ENCODE assay signal across 2 cellular contexts in the genomic region with DNA sequence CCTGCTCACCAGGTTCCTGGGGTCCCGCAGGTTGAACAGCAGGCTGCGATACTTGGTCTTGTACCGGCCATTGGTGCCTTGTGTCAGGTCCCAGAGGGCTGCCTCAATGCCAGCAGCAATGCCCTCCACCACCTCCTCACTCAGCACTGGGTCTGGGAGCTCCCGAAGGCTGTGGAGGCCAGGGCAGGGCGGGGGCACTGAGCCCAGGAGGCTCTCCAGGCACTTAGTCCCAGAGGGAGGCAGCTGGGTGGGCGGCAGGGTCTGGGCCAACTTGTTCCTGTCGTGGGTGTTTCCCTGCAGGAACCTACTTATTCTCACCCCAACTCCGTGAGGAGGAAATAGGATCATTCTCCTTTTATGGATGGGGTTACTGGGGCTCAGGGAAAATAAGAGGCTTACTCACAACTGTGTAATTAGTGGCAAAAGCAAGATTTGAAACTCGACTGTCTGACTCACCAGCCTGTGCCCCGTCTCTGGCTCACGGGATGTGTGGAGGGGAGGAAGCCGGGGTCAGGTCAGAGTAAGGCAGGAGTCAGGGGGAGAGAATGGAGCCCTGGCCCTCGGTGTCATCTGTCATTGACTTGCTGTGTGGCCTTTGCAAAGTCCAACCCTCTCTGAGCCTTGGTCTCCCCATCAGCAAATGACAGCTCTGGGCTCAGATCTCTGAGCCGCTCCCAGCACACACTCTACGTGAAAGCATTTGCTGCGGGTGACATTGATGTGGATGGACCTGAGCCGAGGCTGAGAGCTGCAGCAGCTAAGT.
A peak's percentile ranks its signal among the peaks of the same experiment; 100 is the strongest.
TF ChIP-seq lines count a peak whose summit lies in the region.

No MANE protein-coding gene starts in this region.

TF ChIP-seq in A549, 52 proteins besides CTCF, POLR2A, EP300 and RAD21:
- TF ChIP-seq TFCP2L1 (CRISPR knock-in tag; IDR thresholded peaks at IDR 0.05): no peak
- peak; percentile 54 for TF ChIP-seq ZFP36 (IDR thresholded peaks at IDR 0.05; ENCODE audit: borderline replicate concordance, partially characterized antibody)

TF ChIP-seq in GM23338, 12 proteins besides CTCF, POLR2A, EP300 and RAD21:
- TF ChIP-seq, protein P1, sequence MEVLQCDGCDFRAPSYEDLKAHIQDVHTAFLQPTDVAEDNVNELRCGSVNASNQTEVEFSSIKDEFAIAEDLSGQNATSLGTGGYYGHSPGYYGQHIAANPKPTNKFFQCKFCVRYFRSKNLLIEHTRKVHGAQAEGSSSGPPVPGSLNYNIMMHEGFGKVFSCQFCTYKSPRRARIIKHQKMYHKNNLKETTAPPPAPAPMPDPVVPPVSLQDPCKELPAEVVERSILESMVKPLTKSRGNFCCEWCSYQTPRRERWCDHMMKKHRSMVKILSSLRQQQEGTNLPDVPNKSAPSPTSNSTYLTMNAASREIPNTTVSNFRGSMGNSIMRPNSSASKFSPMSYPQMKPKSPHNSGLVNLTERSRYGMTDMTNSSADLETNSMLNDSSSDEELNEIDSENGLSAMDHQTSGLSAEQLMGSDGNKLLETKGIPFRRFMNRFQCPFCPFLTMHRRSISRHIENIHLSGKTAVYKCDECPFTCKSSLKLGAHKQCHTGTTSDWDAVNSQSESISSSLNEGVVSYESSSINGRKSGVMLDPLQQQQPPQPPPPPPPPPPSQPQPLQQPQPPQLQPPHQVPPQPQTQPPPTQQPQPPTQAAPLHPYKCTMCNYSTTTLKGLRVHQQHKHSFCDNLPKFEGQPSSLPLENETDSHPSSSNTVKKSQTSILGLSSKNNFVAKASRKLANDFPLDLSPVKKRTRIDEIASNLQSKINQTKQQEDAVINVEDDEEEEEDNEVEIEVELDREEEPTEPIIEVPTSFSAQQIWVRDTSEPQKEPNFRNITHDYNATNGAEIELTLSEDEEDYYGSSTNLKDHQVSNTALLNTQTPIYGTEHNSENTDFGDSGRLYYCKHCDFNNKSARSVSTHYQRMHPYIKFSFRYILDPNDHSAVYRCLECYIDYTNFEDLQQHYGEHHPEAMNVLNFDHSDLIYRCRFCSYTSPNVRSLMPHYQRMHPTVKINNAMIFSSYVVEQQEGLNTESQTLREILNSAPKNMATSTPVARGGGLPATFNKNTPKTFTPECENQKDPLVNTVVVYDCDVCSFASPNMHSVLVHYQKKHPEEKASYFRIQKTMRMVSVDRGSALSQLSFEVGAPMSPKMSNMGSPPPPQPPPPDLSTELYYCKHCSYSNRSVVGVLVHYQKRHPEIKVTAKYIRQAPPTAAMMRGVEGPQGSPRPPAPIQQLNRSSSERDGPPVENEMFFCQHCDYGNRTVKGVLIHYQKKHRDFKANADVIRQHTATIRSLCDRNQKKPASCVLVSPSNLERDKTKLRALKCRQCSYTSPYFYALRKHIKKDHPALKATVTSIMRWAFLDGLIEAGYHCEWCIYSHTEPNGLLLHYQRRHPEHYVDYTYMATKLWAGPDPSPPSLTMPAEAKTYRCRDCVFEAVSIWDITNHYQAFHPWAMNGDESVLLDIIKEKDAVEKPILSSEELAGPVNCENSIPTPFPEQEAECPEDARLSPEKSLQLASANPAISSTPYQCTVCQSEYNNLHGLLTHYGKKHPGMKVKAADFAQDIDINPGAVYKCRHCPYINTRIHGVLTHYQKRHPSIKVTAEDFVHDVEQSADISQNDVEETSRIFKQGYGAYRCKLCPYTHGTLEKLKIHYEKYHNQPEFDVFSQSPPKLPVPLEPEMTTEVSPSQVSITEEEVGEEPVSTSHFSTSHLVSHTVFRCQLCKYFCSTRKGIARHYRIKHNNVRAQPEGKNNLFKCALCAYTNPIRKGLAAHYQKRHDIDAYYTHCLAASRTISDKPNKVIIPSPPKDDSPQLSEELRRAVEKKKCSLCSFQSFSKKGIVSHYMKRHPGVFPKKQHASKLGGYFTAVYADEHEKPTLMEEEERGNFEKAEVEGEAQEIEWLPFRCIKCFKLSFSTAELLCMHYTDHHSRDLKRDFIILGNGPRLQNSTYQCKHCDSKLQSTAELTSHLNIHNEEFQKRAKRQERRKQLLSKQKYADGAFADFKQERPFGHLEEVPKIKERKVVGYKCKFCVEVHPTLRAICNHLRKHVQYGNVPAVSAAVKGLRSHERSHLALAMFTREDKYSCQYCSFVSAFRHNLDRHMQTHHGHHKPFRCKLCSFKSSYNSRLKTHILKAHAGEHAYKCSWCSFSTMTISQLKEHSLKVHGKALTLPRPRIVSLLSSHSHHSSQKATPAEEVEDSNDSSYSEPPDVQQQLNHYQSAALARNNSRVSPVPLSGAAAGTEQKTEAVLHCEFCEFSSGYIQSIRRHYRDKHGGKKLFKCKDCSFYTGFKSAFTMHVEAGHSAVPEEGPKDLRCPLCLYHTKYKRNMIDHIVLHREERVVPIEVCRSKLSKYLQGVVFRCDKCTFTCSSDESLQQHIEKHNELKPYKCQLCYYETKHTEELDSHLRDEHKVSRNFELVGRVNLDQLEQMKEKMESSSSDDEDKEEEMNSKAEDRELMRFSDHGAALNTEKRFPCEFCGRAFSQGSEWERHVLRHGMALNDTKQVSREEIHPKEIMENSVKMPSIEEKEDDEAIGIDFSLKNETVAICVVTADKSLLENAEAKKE (CRISPR knock-in tag; IDR thresholded peaks at IDR 0.05): no peak
- no peak for TF ChIP-seq STAT1 (IDR thresholded peaks at IDR 0.05; ENCODE audit: unreplicated experiment)
- no peak for TF ChIP-seq ZNF331 (CRISPR knock-in tag; IDR thresholded peaks at IDR 0.05; ENCODE audit: low read depth)
- TF ChIP-seq ETS1 (IDR thresholded peaks at IDR 0.05): no peak
- no peak for TF ChIP-seq POLR2AphosphoS5 (IDR thresholded peaks at IDR 0.05; ENCODE audit: low read depth)
- TF ChIP-seq JUNB (IDR thresholded peaks at IDR 0.05; ENCODE audit: unreplicated experiment): no peak
- TF ChIP-seq CREB1 (CRISPR knock-in tag; IDR thresholded peaks at IDR 0.05; ENCODE audit: low read depth): no peak
- TF ChIP-seq EZH2 (IDR thresholded peaks at IDR 0.05; ENCODE audit: low read depth, unreplicated experiment): no peak
- TF ChIP-seq EZH2phosphoT487 (IDR thresholded peaks at IDR 0.05; ENCODE audit: unreplicated experiment): no peak
- no peak for TF ChIP-seq NANOG (IDR thresholded peaks at IDR 0.05; ENCODE audit: borderline replicate concordance)
- TF ChIP-seq ZNF114 (CRISPR knock-in tag; IDR thresholded peaks at IDR 0.05): no peak
- TF ChIP-seq, protein P2, sequence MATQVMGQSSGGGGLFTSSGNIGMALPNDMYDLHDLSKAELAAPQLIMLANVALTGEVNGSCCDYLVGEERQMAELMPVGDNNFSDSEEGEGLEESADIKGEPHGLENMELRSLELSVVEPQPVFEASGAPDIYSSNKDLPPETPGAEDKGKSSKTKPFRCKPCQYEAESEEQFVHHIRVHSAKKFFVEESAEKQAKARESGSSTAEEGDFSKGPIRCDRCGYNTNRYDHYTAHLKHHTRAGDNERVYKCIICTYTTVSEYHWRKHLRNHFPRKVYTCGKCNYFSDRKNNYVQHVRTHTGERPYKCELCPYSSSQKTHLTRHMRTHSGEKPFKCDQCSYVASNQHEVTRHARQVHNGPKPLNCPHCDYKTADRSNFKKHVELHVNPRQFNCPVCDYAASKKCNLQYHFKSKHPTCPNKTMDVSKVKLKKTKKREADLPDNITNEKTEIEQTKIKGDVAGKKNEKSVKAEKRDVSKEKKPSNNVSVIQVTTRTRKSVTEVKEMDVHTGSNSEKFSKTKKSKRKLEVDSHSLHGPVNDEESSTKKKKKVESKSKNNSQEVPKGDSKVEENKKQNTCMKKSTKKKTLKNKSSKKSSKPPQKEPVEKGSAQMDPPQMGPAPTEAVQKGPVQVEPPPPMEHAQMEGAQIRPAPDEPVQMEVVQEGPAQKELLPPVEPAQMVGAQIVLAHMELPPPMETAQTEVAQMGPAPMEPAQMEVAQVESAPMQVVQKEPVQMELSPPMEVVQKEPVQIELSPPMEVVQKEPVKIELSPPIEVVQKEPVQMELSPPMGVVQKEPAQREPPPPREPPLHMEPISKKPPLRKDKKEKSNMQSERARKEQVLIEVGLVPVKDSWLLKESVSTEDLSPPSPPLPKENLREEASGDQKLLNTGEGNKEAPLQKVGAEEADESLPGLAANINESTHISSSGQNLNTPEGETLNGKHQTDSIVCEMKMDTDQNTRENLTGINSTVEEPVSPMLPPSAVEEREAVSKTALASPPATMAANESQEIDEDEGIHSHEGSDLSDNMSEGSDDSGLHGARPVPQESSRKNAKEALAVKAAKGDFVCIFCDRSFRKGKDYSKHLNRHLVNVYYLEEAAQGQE (IDR thresholded peaks at IDR 0.05; ENCODE audit: unreplicated experiment): no peak
TF ChIP-seq in GM23338: peak in this region for 0.
